In the genomic region with DNA sequence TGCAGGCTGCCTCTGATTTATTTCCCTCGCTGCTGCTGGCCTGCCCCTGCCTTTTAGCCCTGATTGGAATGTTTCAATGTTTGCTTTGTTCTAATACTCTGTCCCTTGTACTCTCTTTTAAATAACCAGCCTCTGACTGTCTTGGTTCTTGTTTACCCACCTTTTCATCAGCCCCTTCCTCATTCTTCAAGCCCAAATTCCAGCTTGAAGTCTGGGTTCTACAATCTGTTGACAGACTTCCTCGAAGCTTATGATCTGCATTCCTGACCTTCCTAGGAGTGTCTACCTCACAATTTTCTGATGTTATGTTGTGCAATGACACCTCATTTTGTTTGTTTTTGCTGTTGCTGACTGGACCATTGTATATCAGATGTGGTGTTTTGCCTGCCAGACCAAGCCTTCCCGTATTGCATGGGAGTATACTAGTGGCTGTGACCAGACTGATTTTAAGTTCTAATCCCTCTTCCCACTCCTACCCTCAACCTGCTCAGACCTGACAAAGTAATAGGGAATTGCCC, we compare ENCODE assay signal across 15 cellular contexts. TPM values are rescaled to one million over a fixed set of nuclear protein-coding genes. Genes with fewer than 3 reads are reported as not detected.
DNase-seq lines count a peak whose midpoint lies in the region; ATAC-seq and TF ChIP-seq lines count a peak whose summit lies in the region.
"Had no signal": no experiment of that assay in that cellular context is flagged by ENCODE, and none has a peak within 500 bp of the region (broad histone marks: within the 10 kb centered on the region; RNA-seq: fewer than 3 reads in every experiment).

No MANE protein-coding gene starts in this region.

- DNase-seq in M059J (ENCODE audit: low read depth) (peak; percentile 12), brain microvascular endothelial cell (peak; percentile 14), kidney tubule cell (ENCODE audit: low spot score) (peak; percentile 83), prostate gland (ENCODE audit: low spot score) (peak; percentile 14), ovary (no peak), cerebellar nuclear complex (lab: John Stamatoyannopoulos, UW) (no peak), NCI-H2171 treated with DMSO at 0.1 percent for 48 hours (lab: John Stamatoyannopoulos, UW) (no peak)
- DNase-seq: activated CD4-positive, CD25-positive, alpha-beta regulatory T cell treated with anti-CD3 and anti-CD28 coated beads, Interleukin-2, amount 50 U/mL, for 72 hours; CD8-positive, alpha-beta T cell; MV-4-11; NCI-H2171; SW 1271 had no signal

- TF ChIP-seq CTCF in brain microvascular endothelial cell (IDR thresholded peaks at IDR 0.05; ENCODE audit: low read depth, low read length, missing control alignments) (no peak), prostate gland (IDR thresholded peaks at IDR 0.05) (no peak), ovary (IDR thresholded peaks at IDR 0.05) (no peak)

- no peak overlapping the region for H3K4me3 ChIP-seq in brain microvascular endothelial cell (ENCODE audit: low read depth, low read length)
- no peak overlapping the region for H3K4me3 ChIP-seq in prostate gland
- H3K4me3 ChIP-seq in ovary = no peak overlapping the region

- H3K9me3 ChIP-seq in prostate gland (no peaks in the 10 kb centered on the region), ovary (no peaks in the 10 kb centered on the region)

- intact Hi-C loops in prostate gland (cut with DNase I) (no loop called here), ovary (cut with DNase I) (no loop called here)

- H3K27ac ChIP-seq in brain microvascular endothelial cell (no peak overlapping the region), prostate gland (no peak overlapping the region), ovary (no peak overlapping the region)

- in situ Hi-C loops in brain microvascular endothelial cell (cut with HindIII; ENCODE audit: low pct_ligation_motif_present, low sequenced_read_pairs) = no loop called here

- TF ChIP-seq EP300 in ovary (IDR thresholded peaks at IDR 0.05) = no peak

- H3K27me3 ChIP-seq in brain microvascular endothelial cell (replicated peaks) (no peaks in the 10 kb centered on the region), prostate gland (replicated peaks; ENCODE audit: insufficient read depth) (no peaks in the 10 kb centered on the region), ovary (no peaks in the 10 kb centered on the region)

- WGBS in prostate gland = 30% methylated on average over 3 of the region's 3 CpGs
- WGBS in ovary, 3 donors = 60 to 77% (median 61%) methylated on average over 3 of the region's 3 CpGs

- no peak for ATAC-seq in HG03520 (IDR thresholded peaks at IDR 0.05; ENCODE audit: unreplicated experiment)
- ATAC-seq: CD8-positive, alpha-beta T cell; HCT116 had no signal

- H3K36me3 ChIP-seq in brain microvascular endothelial cell (replicated peaks) (no peaks in the 10 kb centered on the region), prostate gland (no peaks in the 10 kb centered on the region), ovary (no peaks in the 10 kb centered on the region)

- H3K4me1 ChIP-seq in prostate gland (replicated peaks) (no peaks in the 10 kb centered on the region), ovary (ENCODE audit: insufficient read depth) (peaks cover 3% of the 10 kb centered on the region)

- TF ChIP-seq POLR2A in prostate gland (IDR thresholded peaks at IDR 0.05) (no peak), ovary (IDR thresholded peaks at IDR 0.05) (no peak)

RNA-seq across cellular contexts. Expression of gene APOBEC4, which starts 46.6 kb away (rescaled TPM):
- not detected in 2 replicates for total RNA-seq in M059J (2014; rRNA removed; shearing (Covaris generic))
- total RNA-seq in prostate gland = under 1 TPM in 1 of 2 donors, not detected in 1; 0.34 TPM
- 1 to 10 TPM in 1 of 7 donors, under 1 TPM in 3, not detected in 3; 0.12 to 2.0 (median 0.46) TPM for total RNA-seq in ovary
- polyA plus RNA-seq in ovary = not detected
- total RNA-seq: CD8-positive, alpha-beta T cell; neural crest cell had no signal

Comparison
In these comparisons a context has a peak if more than half of its experiments do, and no peak if none do; other contexts are left out.
1. DNase-seq: peak in M059J (single experiment), brain microvascular endothelial cell (single experiment), kidney tubule cell (single experiment) and prostate gland (single experiment); none in ovary (0 of 5), cerebellar nuclear complex (0 of 2) and NCI-H2171 treated with DMSO at 0.1 percent for 48 hours (single experiment).